Comparison of ENCODE assay signal across 11 cellular contexts in the genomic region with DNA sequence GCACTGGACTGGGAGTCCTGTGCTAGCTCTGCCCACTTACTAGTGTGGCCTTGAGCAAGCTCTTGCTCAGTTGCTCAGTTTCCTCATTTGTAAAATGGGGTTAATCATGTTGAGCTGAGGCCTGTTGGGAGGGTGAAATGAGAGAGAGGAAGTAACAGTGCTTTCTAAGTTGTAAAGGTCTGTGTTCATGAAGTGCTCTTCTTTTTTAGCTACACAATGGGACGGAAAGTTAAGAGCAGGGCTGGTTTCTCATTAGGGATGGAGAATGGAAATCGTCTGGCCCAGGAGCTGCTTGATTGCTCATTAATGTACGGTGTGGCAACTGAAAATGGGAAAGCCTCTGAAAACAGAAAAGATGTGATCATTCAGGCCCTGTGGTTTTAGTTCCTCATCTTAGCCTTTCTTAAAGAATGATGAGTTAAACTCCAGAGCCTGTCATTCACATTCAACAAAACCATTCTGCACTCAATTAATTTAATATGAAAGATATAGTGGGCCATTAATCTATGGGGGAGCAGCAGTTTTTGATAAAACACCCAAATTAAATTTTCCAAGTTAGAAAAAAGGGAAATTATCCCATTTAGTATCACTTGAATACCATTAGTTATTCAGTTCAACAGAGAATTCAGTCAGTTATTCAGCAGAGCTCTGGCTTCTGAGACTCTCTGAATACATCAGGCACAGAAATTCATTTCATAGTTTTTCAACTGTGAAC.
A peak's percentile ranks its signal among the peaks of the same experiment; 100 is the strongest.
DNase-seq lines count a peak whose midpoint lies in the region; ATAC-seq lines count a peak whose summit lies in the region.
"Had no signal": no experiment of that assay in that cellular context is flagged by ENCODE, and none has a peak within 500 bp of the region (broad histone marks: within the 10 kb centered on the region; RNA-seq: fewer than 3 reads in every experiment).

No MANE protein-coding gene starts in this region.

- DNase-seq in mesenteric fat pad (ENCODE audit: low spot score), result peak; percentile 5
- no peak for DNase-seq in AG08396 (ENCODE audit: low spot score)
- DNase-seq in NCI-H146 (lab: John Stamatoyannopoulos, UW), result no peak
- no peak for DNase-seq in NCI-H2196 treated with DMSO at 0.1 percent for 48 hours (lab: John Stamatoyannopoulos, UW; ENCODE audit: unreplicated experiment)
- no peak for DNase-seq in NCI-H446 (lab: John Stamatoyannopoulos, UW)
- DNase-seq: cortex of kidney, NCI-H510A treated with DMSO at 0.1 percent for 48 hours, T1000 had no signal

- peak; percentile 38 for ATAC-seq in GM18870 (IDR thresholded peaks at IDR 0.05; ENCODE audit: unreplicated experiment)
- ATAC-seq in HG02571 (IDR thresholded peaks at IDR 0.05; ENCODE audit: unreplicated experiment), result peak; percentile 58
- ATAC-seq in HG03460 (IDR thresholded peaks at IDR 0.05; ENCODE audit: unreplicated experiment), result peak; percentile 61
